Comparison of ENCODE assay signal across 27 cellular contexts in genomic region chr3:63324621-63325020, GRCh38. TPM values are rescaled to one million over a fixed set of nuclear protein-coding genes. Genes with fewer than 3 reads are reported as not detected.
"Had no signal": no experiment of that assay in that cellular context is flagged by ENCODE, and none has a peak within 500 bp of the region (broad histone marks: within the 10 kb centered on the region; RNA-seq: fewer than 3 reads in every experiment).

No MANE protein-coding gene starts in this region.

- DNase-seq: dermis blood vessel endothelial cell; esophagus squamous epithelium; foreskin keratinocyte; head of caudate nucleus; left colon; mesendoderm; naive thymus-derived CD4-positive, alpha-beta T cell; nephron progenitor cell; psoas muscle; retina; right lobe of liver; spleen; stimulated activated CD4-positive, alpha-beta T cell treated with anti-CD3 and anti-CD28 coated beads, Interleukin-15, amount 100 ng/mL, for 24 hours; stimulated activated CD4-positive, alpha-beta T cell treated with anti-CD3 and anti-CD28 coated beads, Interleukin-1b, Interleukin-23, amount 100 ng/mL, for 48 hours; stimulated activated CD4-positive, alpha-beta T cell treated with anti-CD3 and anti-CD28 coated beads, Interleukin-4, amount 100 ng/mL, for 24 hours; tibial artery; upper lobe of left lung; uterus had no signal

- H3K9me3 Mint-ChIP-seq: nephron progenitor cell; stimulated activated memory B cell treated with anti-CD40 and anti-IgM and Interleukin-4, amounts not matched to agents 10 μg/mL and 1 μg/mL and 100 μg/mL, for 72 hours; stimulated activated naive CD8-positive, alpha-beta T cell treated with anti-CD3 and anti-CD28 coated beads, Interleukin-15, Interleukin-2, amounts not matched to agents 100 ng/mL and 50 ng/mL, for 24 hours had no signal

- H3K36me3 Mint-ChIP-seq: naive thymus-derived CD4-positive, alpha-beta T cell; stimulated activated memory B cell treated with anti-CD40 and anti-IgM and Interleukin-4, amounts not matched to agents 10 μg/mL and 1 μg/mL and 100 μg/mL, for 72 hours had no signal

- H3K9me3 ChIP-seq: esophagus squamous epithelium, psoas muscle, right lobe of liver, spleen, tibial artery, upper lobe of left lung, uterus had no signal

- H3K36me3 ChIP-seq: esophagus squamous epithelium, right lobe of liver, spleen, tibial artery, upper lobe of left lung, uterus had no signal

- H3K27me3 Mint-ChIP-seq: stimulated activated memory B cell treated with anti-CD40 and anti-IgM and Interleukin-4, amounts not matched to agents 10 μg/mL and 1 μg/mL and 100 μg/mL, for 72 hours; stimulated activated naive CD8-positive, alpha-beta T cell treated with anti-CD3 and anti-CD28 coated beads, Interleukin-15, Interleukin-2, amounts not matched to agents 100 ng/mL and 50 ng/mL, for 24 hours had no signal

- H3K27ac Mint-ChIP-seq: naive thymus-derived CD4-positive, alpha-beta T cell; nephron progenitor cell; stimulated activated memory B cell treated with anti-CD40 and anti-IgM and Interleukin-4, amounts not matched to agents 10 μg/mL and 1 μg/mL and 100 μg/mL, for 72 hours; stimulated activated naive CD8-positive, alpha-beta T cell treated with anti-CD3 and anti-CD28 coated beads, Interleukin-15, Interleukin-2, amounts not matched to agents 100 ng/mL and 50 ng/mL, for 24 hours had no signal

- H3K4me1 Mint-ChIP-seq: naive thymus-derived CD4-positive, alpha-beta T cell; stimulated activated memory B cell treated with anti-CD40 and anti-IgM and Interleukin-4, amounts not matched to agents 10 μg/mL and 1 μg/mL and 100 μg/mL, for 72 hours had no signal

- H3K27ac ChIP-seq: esophagus squamous epithelium, foreskin keratinocyte, hepatocyte, parathyroid adenoma, psoas muscle, right lobe of liver, spleen, tibial artery, upper lobe of left lung, uterus had no signal

- H3K4me3 Mint-ChIP-seq: naive thymus-derived CD4-positive, alpha-beta T cell; nephron progenitor cell; stimulated activated memory B cell treated with anti-CD40 and anti-IgM and Interleukin-4, amounts not matched to agents 10 μg/mL and 1 μg/mL and 100 μg/mL, for 72 hours; stimulated activated naive CD8-positive, alpha-beta T cell treated with anti-CD3 and anti-CD28 coated beads, Interleukin-15, Interleukin-2, amounts not matched to agents 100 ng/mL and 50 ng/mL, for 24 hours had no signal

- H3K4me3 ChIP-seq: esophagus squamous epithelium, hepatocyte, psoas muscle, right lobe of liver, spleen, tibial artery, upper lobe of left lung, uterus had no signal

- H3K27me3 ChIP-seq: hepatocyte, right lobe of liver, spleen, tibial artery, upper lobe of left lung, uterus had no signal

RNA-seq across cellular contexts. Expression of gene SYNPR, which starts 46.5 kb away (rescaled TPM):
- total RNA-seq: dermis blood vessel endothelial cell; epithelial cell of proximal tubule; esophagus squamous epithelium; foreskin keratinocyte; kidney epithelial cell; liver; lung microvascular endothelial cell; naive thymus-derived CD4-positive, alpha-beta T cell; omental fat pad; psoas muscle; right lobe of liver; spleen; upper lobe of left lung had no signal
